Comparison of ENCODE assay signal across 1 cellular context in genomic region chr17:36920032-36921000, GRCh38.
TF ChIP-seq lines count a peak whose summit lies in the region.

No MANE protein-coding gene starts in this region.

TF ChIP-seq in K562, 482 proteins besides CTCF, POLR2A, EP300 and RAD21 (continued from another document and continues in another):
- no peak for TF ChIP-seq POLR2AphosphoS5 (IDR thresholded peaks at IDR 0.05; ENCODE audit: control insufficient read depth, insufficient read depth, low read depth, low read length)
- no peak for TF ChIP-seq ZFX (CRISPR knock-in tag; IDR thresholded peaks at IDR 0.05)
- no peak for TF ChIP-seq ID3 (CRISPR knock-in tag; IDR thresholded peaks at IDR 0.05)
- no peak for TF ChIP-seq ID3 (tag; IDR thresholded peaks at IDR 0.05)
- TF ChIP-seq TBL1XR1 (IDR thresholded peaks at IDR 0.05; ENCODE audit: low read length in 2 of 2) = no peak
- TF ChIP-seq BDP1 (IDR thresholded peaks at IDR 0.05; ENCODE audit: insufficient read depth, insufficient read length) = no peak
- no peak for TF ChIP-seq KDM5B (IDR thresholded peaks at IDR 0.05; ENCODE audit: insufficient replicate concordance, low read depth, low read length)
- peak; percentile 90 for TF ChIP-seq ZNF316 (IDR thresholded peaks at IDR 0.05)
- no peak for TF ChIP-seq SIX5 (IDR thresholded peaks at IDR 0.05; ENCODE audit: borderline replicate concordance in 1 of 2, insufficient read depth in 1 of 2, low read depth in 1 of 2, low read length in 2 of 2)
- TF ChIP-seq EHMT2 (IDR thresholded peaks at IDR 0.05) = 0 out of 2 replicates have a peak, but pooled peaks have one; percentile 29
- TF ChIP-seq TCF7 (IDR thresholded peaks at IDR 0.05; ENCODE audit: borderline replicate concordance) = no peak
- TF ChIP-seq ZNF512 (tag; IDR thresholded peaks at IDR 0.05) = peak; percentile 90
- peak; percentile 58 for TF ChIP-seq MAFG (tag; conservative IDR thresholded peaks at IDR 0.05)
- TF ChIP-seq FOXJ3 (CRISPR knock-in tag; IDR thresholded peaks at IDR 0.05) = no peak
- no peak for TF ChIP-seq NR1H2 (CRISPR knock-in tag; IDR thresholded peaks at IDR 0.05)
- no peak for TF ChIP-seq THRA (IDR thresholded peaks at IDR 0.05)
- peak; percentile 71 for TF ChIP-seq SMARCA4 (IDR thresholded peaks at IDR 0.05)
- TF ChIP-seq EZH2 (IDR thresholded peaks at IDR 0.05; ENCODE audit: borderline replicate concordance, low read depth, low read length) = no peak
- TF ChIP-seq NFIC (IDR thresholded peaks at IDR 0.05) = peak; percentile 31; the same call in 1 of the 2 replicates
- TF ChIP-seq MTA1 (IDR thresholded peaks at IDR 0.05; ENCODE audit: borderline replicate concordance) = peak; percentile 35; the same call in 1 of the 2 replicates
- no peak for TF ChIP-seq KLF16 (IDR thresholded peaks at IDR 0.05)
- TF ChIP-seq NCOA6 (IDR thresholded peaks at IDR 0.05) = 0 out of 2 replicates have a peak, but pooled peaks have one; percentile 26
- 0 out of 2 replicates have a peak, but pooled peaks have one; percentile 29 for TF ChIP-seq CXXC5 (CRISPR knock-in tag; IDR thresholded peaks at IDR 0.05)
- TF ChIP-seq MEF2D (tag; conservative IDR thresholded peaks at IDR 0.05; ENCODE audit: low read depth) = no peak
- no peak for TF ChIP-seq ZBTB40 (IDR thresholded peaks at IDR 0.05)
- TF ChIP-seq ZBTB40 (CRISPR knock-in tag; IDR thresholded peaks at IDR 0.05) = no peak
- TF ChIP-seq HMGXB4 (CRISPR knock-in tag; IDR thresholded peaks at IDR 0.05) = no peak
- TF ChIP-seq HNRNPUL1 (IDR thresholded peaks at IDR 0.05; ENCODE audit: low read length) = no peak
- peak; percentile 48; the same call in 1 of the 2 replicates for TF ChIP-seq CBFA2T3 (IDR thresholded peaks at IDR 0.05)
- 0 out of 2 replicates have a peak, but pooled peaks have one; percentile 56 for TF ChIP-seq HDAC2 (IDR thresholded peaks at IDR 0.05)
- TF ChIP-seq ZNF224 (CRISPR knock-in tag; IDR thresholded peaks at IDR 0.05) = no peak
- no peak for TF ChIP-seq CEBPB (tag; IDR thresholded peaks at IDR 0.05)
- peak; percentile 93 for TF ChIP-seq ZBTB7A (IDR thresholded peaks at IDR 0.05; ENCODE audit: borderline replicate concordance, control insufficient read depth, low read depth, low read length)
- 0 out of 4 replicates have a peak, but pooled peaks of 1 of the 2 experiments have one; percentile 20 for TF ChIP-seq ARNT (IDR thresholded peaks at IDR 0.05)
- TF ChIP-seq PKNOX1 (IDR thresholded peaks at IDR 0.05) = peak; percentile 64
- peak; percentile 79 for TF ChIP-seq DPF2 (IDR thresholded peaks at IDR 0.05)
- TF ChIP-seq RNF219 (CRISPR knock-in tag; IDR thresholded peaks at IDR 0.05) = no peak
- TF ChIP-seq SMARCE1 (IDR thresholded peaks at IDR 0.05) = peak; percentile 62
- peak; percentile 11; the same call in 1 of the 2 replicates for TF ChIP-seq GATAD2A (IDR thresholded peaks at IDR 0.05)
- no peak for TF ChIP-seq PBX2 (CRISPR knock-in tag; IDR thresholded peaks at IDR 0.05; ENCODE audit: low read depth)
- TF ChIP-seq PBX2 (tag; conservative IDR thresholded peaks at IDR 0.05; ENCODE audit: low read depth) = peak; percentile 86
- peak; percentile 71 to 74 for TF ChIP-seq KDM1A (IDR thresholded peaks at IDR 0.05)
- no peak for TF ChIP-seq CC2D1A (IDR thresholded peaks at IDR 0.05)
- peak; percentile 64; the same call in 1 of the 2 replicates for TF ChIP-seq ARID1B (IDR thresholded peaks at IDR 0.05)
- peak; percentile 81 for TF ChIP-seq MEIS2 (IDR thresholded peaks at IDR 0.05; ENCODE audit: partially characterized antibody)
- TF ChIP-seq SMAD3 (CRISPR knock-in tag; conservative IDR thresholded peaks at IDR 0.05) = no peak
- TF ChIP-seq PURB (CRISPR knock-in tag; IDR thresholded peaks at IDR 0.05; ENCODE audit: low read depth) = no peak
